7 cellular contexts compared by ENCODE assay signal in the genomic region with DNA sequence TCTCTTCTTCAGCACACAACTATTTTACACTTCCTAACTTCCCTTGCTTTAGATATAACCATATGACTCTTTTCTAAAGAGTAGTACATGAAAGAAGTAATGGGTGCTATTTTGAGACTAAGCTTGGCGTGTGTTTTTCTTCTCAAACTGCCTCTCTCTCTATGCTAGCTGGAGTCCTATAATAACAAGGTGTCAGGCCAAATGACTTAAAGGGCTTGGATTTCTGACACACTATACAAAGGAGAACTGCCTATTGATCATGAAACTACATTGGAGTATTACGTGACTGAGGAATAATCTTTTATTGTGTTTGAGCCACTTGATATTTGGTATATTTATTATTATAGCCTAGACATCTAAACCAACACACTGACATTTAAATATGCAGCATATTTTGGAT.
"Had no signal": no experiment of that assay in that cellular context is flagged by ENCODE, and none has a peak within 500 bp of the region (broad histone marks: within the 10 kb centered on the region; RNA-seq: fewer than 3 reads in every experiment).

No MANE protein-coding gene starts in this region.

- H3K4me3 Mint-ChIP-seq: HFFc6 had no signal

- ATAC-seq: HCT116 had no signal

- H3K27ac ChIP-seq: GM23248 had no signal

- H3K9ac ChIP-seq: GM23248 had no signal

- H3K4me3 ChIP-seq: GM23248, HAP-1 had no signal

- H3K27ac Mint-ChIP-seq: HFFc6 had no signal

- H3K36me3 ChIP-seq: HAP-1 had no signal

- H2AFZ ChIP-seq: GM23248 had no signal

- H3K9me3 ChIP-seq: HAP-1 had no signal

- DNase-seq: GM23248, GOT3, H7, HCEC 1CT, HFFc6 had no signal
